Comparison of ENCODE assay signal across 24 cellular contexts in genomic region chr1:229132106-229132443, GRCh38.
DNase-seq lines count a peak whose midpoint lies in the region; ATAC-seq and TF ChIP-seq lines count a peak whose summit lies in the region.
"Had no signal": no experiment of that assay in that cellular context is flagged by ENCODE, and none has a peak within 500 bp of the region (broad histone marks: within the 10 kb centered on the region; RNA-seq: fewer than 3 reads in every experiment).

No MANE protein-coding gene starts in this region.

- POLR2A ChIA-PET in naive thymus-derived CD8-positive, alpha-beta T cell (lab: Charles Lee), result no interaction called here

- peaks cover 0 to 16% (median 0%) of the 10 kb centered on the region in 11 donors for H3K9me3 ChIP-seq in heart right ventricle
- H3K9me3 ChIP-seq: tibial nerve had no signal

- H3K4me3 Mint-ChIP-seq in activated naive CD8-positive, alpha-beta T cell, result no peak overlapping the region
- H3K4me3 Mint-ChIP-seq in activated naive CD8-positive, alpha-beta T cell treated with anti-CD3 and anti-CD28 coated beads, Interleukin-2, amount 50 U/mL, for 24 hours, result no peak overlapping the region
- no peak overlapping the region for H3K4me3 Mint-ChIP-seq in dendritic cell treated with granulocyte-macrophage colony-stimulating factor and Interleukin-4, amounts not matched to agents 40 ng/mL and 50 ng/mL, for 4 days
- peak overlapping the region in 3 of 10 donors; percentile 46 to 57 (median 46) for H3K4me3 Mint-ChIP-seq in naive thymus-derived CD8-positive, alpha-beta T cell
- H3K4me3 Mint-ChIP-seq in type B pancreatic cell, result no peak overlapping the region
- H3K4me3 Mint-ChIP-seq: activated CD8-positive, alpha-beta T cell treated with anti-CD3 and anti-CD28 coated beads for 36 hours; activated naive CD8-positive, alpha-beta T cell treated with anti-CD3 and anti-CD28 coated beads, Interleukin-2, amount 10 ng/mL, durations not matched to agents 7 days and 5 days; stimulated activated memory B cell treated with anti-CD40 and anti-IgM and Interleukin-4, amounts not matched to agents 10 μg/mL and 1 μg/mL and 100 μg/mL, for 72 hours had no signal

- H3K27ac ChIP-seq in heart right ventricle, result no peak overlapping the region
- H3K27ac ChIP-seq: esophagus squamous epithelium, HL-60 had no signal

- peaks cover 0 to 16% (median 9%) of the 10 kb centered on the region in 7 donors for H3K27me3 ChIP-seq in heart right ventricle
- H3K27me3 ChIP-seq: esophagus squamous epithelium, tibial nerve had no signal

- no peaks in the 10 kb centered on the region for H3K36me3 ChIP-seq in heart right ventricle
- H3K36me3 ChIP-seq: esophagus squamous epithelium, tibial nerve had no signal

- H3K27me3 Mint-ChIP-seq in activated naive CD8-positive, alpha-beta T cell, result no peaks in the 10 kb centered on the region
- no peaks in the 10 kb centered on the region for H3K27me3 Mint-ChIP-seq in activated naive CD8-positive, alpha-beta T cell treated with anti-CD3 and anti-CD28 coated beads, Interleukin-2, amount 50 U/mL, for 24 hours
- H3K27me3 Mint-ChIP-seq in dendritic cell treated with granulocyte-macrophage colony-stimulating factor and Interleukin-4, amounts not matched to agents 40 ng/mL and 50 ng/mL, for 4 days, result peaks cover 20% of the 10 kb centered on the region
- H3K27me3 Mint-ChIP-seq in naive thymus-derived CD8-positive, alpha-beta T cell, result no peaks in the 10 kb centered on the region
- no peaks in the 10 kb centered on the region for H3K27me3 Mint-ChIP-seq in type B pancreatic cell
- H3K27me3 Mint-ChIP-seq: activated CD8-positive, alpha-beta T cell treated with anti-CD3 and anti-CD28 coated beads for 36 hours had no signal

- H3K36me3 Mint-ChIP-seq in activated naive CD8-positive, alpha-beta T cell, result peaks cover 12% of the 10 kb centered on the region
- peaks cover 11% of the 10 kb centered on the region for H3K36me3 Mint-ChIP-seq in activated naive CD8-positive, alpha-beta T cell treated with anti-CD3 and anti-CD28 coated beads, Interleukin-2, amount 50 U/mL, for 24 hours (ENCODE audit: low read depth)
- H3K36me3 Mint-ChIP-seq in dendritic cell treated with granulocyte-macrophage colony-stimulating factor and Interleukin-4, amounts not matched to agents 40 ng/mL and 50 ng/mL, for 4 days (ENCODE audit: low read depth), result peaks cover 24% of the 10 kb centered on the region
- H3K36me3 Mint-ChIP-seq in naive thymus-derived CD8-positive, alpha-beta T cell, result peaks cover 0 to 21% (median 7%) of the 10 kb centered on the region in 3 donors
- H3K36me3 Mint-ChIP-seq in type B pancreatic cell, result peaks cover 11% of the 10 kb centered on the region

- no peak overlapping the region for H3K4me3 ChIP-seq in heart right ventricle
- H3K4me3 ChIP-seq: esophagus squamous epithelium, tibial nerve had no signal

- H3K9me3 Mint-ChIP-seq in activated naive CD8-positive, alpha-beta T cell (ENCODE audit: low read depth), result no peaks in the 10 kb centered on the region
- peaks cover 32% of the 10 kb centered on the region for H3K9me3 Mint-ChIP-seq in activated naive CD8-positive, alpha-beta T cell treated with anti-CD3 and anti-CD28 coated beads, Interleukin-2, amount 50 U/mL, for 24 hours
- peaks cover 26% of the 10 kb centered on the region for H3K9me3 Mint-ChIP-seq in dendritic cell treated with granulocyte-macrophage colony-stimulating factor and Interleukin-4, amounts not matched to agents 40 ng/mL and 50 ng/mL, for 4 days
- H3K9me3 Mint-ChIP-seq in naive thymus-derived CD8-positive, alpha-beta T cell, result peaks cover 0 to 25% (median 17%) of the 10 kb centered on the region in 9 donors
- H3K9me3 Mint-ChIP-seq in type B pancreatic cell, result peaks cover 8% of the 10 kb centered on the region

- TF ChIP-seq CTCF in type B pancreatic cell (conservative IDR thresholded peaks at IDR 0.05) (no peak), heart right ventricle (IDR thresholded peaks at IDR 0.05) (no peak)

- peaks cover 0 to 46% (median 0%) of the 10 kb centered on the region in 9 donors for H3K4me1 ChIP-seq in heart right ventricle

- H3K27ac Mint-ChIP-seq in activated naive CD8-positive, alpha-beta T cell, result peak overlapping the region; percentile 59
- no peak overlapping the region for H3K27ac Mint-ChIP-seq in activated naive CD8-positive, alpha-beta T cell treated with anti-CD3 and anti-CD28 coated beads, Interleukin-2, amount 50 U/mL, for 24 hours
- H3K27ac Mint-ChIP-seq in dendritic cell treated with granulocyte-macrophage colony-stimulating factor and Interleukin-4, amounts not matched to agents 40 ng/mL and 50 ng/mL, for 4 days, result peak overlapping the region; percentile 16
- H3K27ac Mint-ChIP-seq in naive thymus-derived CD8-positive, alpha-beta T cell, result peak overlapping the region in 6 of 10 donors; percentile 5 to 76 (median 67)
- peak overlapping the region; percentile 20 for H3K27ac Mint-ChIP-seq in type B pancreatic cell
- H3K27ac Mint-ChIP-seq: activated CD8-positive, alpha-beta T cell treated with anti-CD3 and anti-CD28 coated beads for 36 hours; activated naive CD8-positive, alpha-beta T cell treated with anti-CD3 and anti-CD28 coated beads, Interleukin-2, amount 10 ng/mL, durations not matched to agents 7 days and 5 days; stimulated activated memory B cell treated with anti-CD40 and anti-IgM and Interleukin-4, amounts not matched to agents 10 μg/mL and 1 μg/mL and 100 μg/mL, for 72 hours had no signal

- intact Hi-C loops in dendritic cell treated with granulocyte-macrophage colony-stimulating factor and Interleukin-4, amounts not matched to agents 40 ng/mL and 50 ng/mL, for 4 days (cut with micrococcal nuclease), result no loop called here
- intact Hi-C loops in heart right ventricle (cut with DNase I), result no loop called here

- no peak for DNase-seq in activated naive CD8-positive, alpha-beta T cell treated with anti-CD3 and anti-CD28 coated beads, Interleukin-2, amount 50 U/mL, for 24 hours
- no peak for DNase-seq in naive thymus-derived CD8-positive, alpha-beta T cell
- no peak for DNase-seq in type B pancreatic cell (ENCODE audit: extremely low spot score, unreplicated experiment)
- no peak for DNase-seq in heart right ventricle
- DNase-seq: 8988T; activated CD8-positive, alpha-beta T cell treated with anti-CD3 and anti-CD28 coated beads for 36 hours; activated effector memory CD4-positive, alpha-beta T cell treated with Interleukin-2 at 50 U/mL for 16 hours; activated naive CD8-positive, alpha-beta T cell treated with anti-CD3 and anti-CD28 coated beads, Interleukin-2, amount 10 ng/mL, durations not matched to agents 7 days and 5 days; AML-193; esophagus squamous epithelium; kidney; NCI-H1092; NCI-H2029; NCI-H2227 treated with DMSO at 0.1 percent for 48 hours; NCI-H69; stimulated activated CD4-positive, alpha-beta T cell treated with anti-CD3 and anti-CD28 coated beads, Interleukin-2, amount 100 ng/mL, for 48 hours had no signal

- H3K4me1 Mint-ChIP-seq in activated naive CD8-positive, alpha-beta T cell (ENCODE audit: low read depth), result peaks cover 63% of the 10 kb centered on the region
- H3K4me1 Mint-ChIP-seq in activated naive CD8-positive, alpha-beta T cell treated with anti-CD3 and anti-CD28 coated beads, Interleukin-2, amount 50 U/mL, for 24 hours, result peaks cover 70% of the 10 kb centered on the region
- peaks cover 86% of the 10 kb centered on the region for H3K4me1 Mint-ChIP-seq in dendritic cell treated with granulocyte-macrophage colony-stimulating factor and Interleukin-4, amounts not matched to agents 40 ng/mL and 50 ng/mL, for 4 days (ENCODE audit: low read depth)
- peaks cover 38 to 66% (median 62%) of the 10 kb centered on the region in 4 donors for H3K4me1 Mint-ChIP-seq in naive thymus-derived CD8-positive, alpha-beta T cell
- H3K4me1 Mint-ChIP-seq in type B pancreatic cell (ENCODE audit: unreplicated experiment), result peaks cover 32% of the 10 kb centered on the region

- ATAC-seq in activated naive CD8-positive, alpha-beta T cell treated with anti-CD3 and anti-CD28 coated beads, Interleukin-2, amount 50 U/mL, for 24 hours, result no peak
- ATAC-seq in naive thymus-derived CD8-positive, alpha-beta T cell, result no peak
- ATAC-seq in GM21515 (IDR thresholded peaks at IDR 0.05; ENCODE audit: unreplicated experiment), result no peak
- ATAC-seq in HG02885 (IDR thresholded peaks at IDR 0.05; ENCODE audit: poor library complexity, unreplicated experiment), result no peak
- ATAC-seq in heart right ventricle, result no peak
- ATAC-seq: activated CD4-positive, CD25-positive, alpha-beta regulatory T cell treated with anti-CD3 and anti-CD28 coated beads, Interleukin-2, amount 50 U/mL, for 24 hours; activated CD8-positive, alpha-beta T cell treated with anti-CD3 and anti-CD28 coated beads for 36 hours; stimulated activated memory B cell treated with anti-CD40 and anti-IgM and Interleukin-4, amounts not matched to agents 10 μg/mL and 1 μg/mL and 100 μg/mL, for 72 hours had no signal

- WGBS in heart right ventricle, 2 donors, result 92 to 98% methylated on average over 1 of the region's 1 CpG
